Comparison of ENCODE assay signal across 10 cellular contexts in genomic region chr11:10581481-10582019, GRCh38. TPM values are rescaled to one million over a fixed set of nuclear protein-coding genes. Genes with fewer than 3 reads are reported as not detected.
DNase-seq lines count a peak whose midpoint lies in the region; ATAC-seq, FAIRE-seq and TF ChIP-seq lines count a peak whose summit lies in the region.
"Had no signal": no experiment of that assay in that cellular context is flagged by ENCODE, and none has a peak within 500 bp of the region (broad histone marks: within the 10 kb centered on the region; RNA-seq: fewer than 3 reads in every experiment).

No MANE protein-coding gene starts in this region.

- no peak overlapping the region for H3K4me3 ChIP-seq in suprapubic skin

- TF ChIP-seq EP300 in suprapubic skin (IDR thresholded peaks at IDR 0.05) = no peak

- H3K36me3 Mint-ChIP-seq in IgD-negative memory B cell (no peaks in the 10 kb centered on the region), activated B cell treated with CpG ODN at 0.5 μM for 24 hours (ENCODE audit: low read depth) (no peaks in the 10 kb centered on the region)

- peak overlapping the region; percentile 49 for H3K27ac ChIP-seq in suprapubic skin

- ATAC-seq in activated B cell treated with CpG ODN at 0.5 μM for 24 hours (ENCODE audit: low read depth) = peak; percentile 66
- no peak for ATAC-seq in GM18858 (IDR thresholded peaks at IDR 0.05; ENCODE audit: unreplicated experiment)
- no peak for ATAC-seq in HG02852 (IDR thresholded peaks at IDR 0.05; ENCODE audit: unreplicated experiment)

- H3K27me3 ChIP-seq in suprapubic skin = no peaks in the 10 kb centered on the region

- H3K9me3 Mint-ChIP-seq in IgD-negative memory B cell = no peaks in the 10 kb centered on the region
- no peaks in the 10 kb centered on the region for H3K9me3 Mint-ChIP-seq in activated B cell treated with CpG ODN at 0.5 μM for 24 hours

- FAIRE-seq in RCC 7860 (lab: Jason Lieb, UNC) = no peak
- FAIRE-seq: endometrium had no signal

- no peaks in the 10 kb centered on the region for H3K9me3 ChIP-seq in suprapubic skin

- H3K27ac Mint-ChIP-seq in IgD-negative memory B cell (peak overlapping the region in 2 of 3 donors; percentile 81 to 82), activated B cell treated with CpG ODN at 0.5 μM for 24 hours (peak overlapping the region; percentile 80)

- H3K4me1 ChIP-seq in suprapubic skin = peaks cover 9% of the 10 kb centered on the region

- TF ChIP-seq CTCF in activated B cell treated with CpG ODN at 0.5 μM for 24 hours (IDR thresholded peaks at IDR 0.05) (no peak), suprapubic skin (IDR thresholded peaks at IDR 0.05) (no peak)

- H3K4me1 Mint-ChIP-seq in IgD-negative memory B cell (peaks cover 38 to 56% (median 53%) of the 10 kb centered on the region in 3 donors), activated B cell treated with CpG ODN at 0.5 μM for 24 hours (peaks cover 72% of the 10 kb centered on the region)

- CTCF ChIA-PET in activated B cell treated with CpG ODN at 0.5 μM for 24 hours (lab: Charles Lee) = interaction anchor here (1.4 kb wide), 2 partner anchors 9 to 65 kb away, joined by 4 read pairs; no protein-coding TSS in a partner anchor

- no peak for TF ChIP-seq POLR2A in suprapubic skin (IDR thresholded peaks at IDR 0.05)

- intact Hi-C loops in activated B cell treated with CpG ODN at 0.5 μM for 24 hours (cut with micrococcal nuclease) = loop anchor here (2.0 kb wide), 1 partner anchor 25 kb away; no protein-coding TSS in a partner anchor

- DNase-seq in activated B cell treated with CpG ODN at 0.5 μM for 24 hours (no peak), islet precursor cell (peak; percentile 50), suprapubic skin (ENCODE audit: low spot score in 2 of 2) (no peak), RCC 7860 (ENCODE audit: low spot score) (no peak), DMS153 (lab: John Stamatoyannopoulos, UW) (no peak)
- DNase-seq: T-helper 9 cell had no signal

- 61% methylated on average over 4 of the region's 4 CpGs for WGBS in suprapubic skin

- H3K27me3 Mint-ChIP-seq in IgD-negative memory B cell (no peaks in the 10 kb centered on the region), activated B cell treated with CpG ODN at 0.5 μM for 24 hours (no peaks in the 10 kb centered on the region)

- H3K36me3 ChIP-seq in suprapubic skin = peaks cover 4% of the 10 kb centered on the region

- POLR2A ChIA-PET in activated B cell treated with CpG ODN at 0.5 μM for 24 hours (lab: Charles Lee) = interaction anchor here (1.0 kb wide), 1 partner anchor 40 kb away, joined by 3 read pairs; the partner anchor contains the start of gene RNF141

- H3K4me3 Mint-ChIP-seq in IgD-negative memory B cell = peak overlapping the region in 2 of 4 donors; percentile 34 to 93
- no peak overlapping the region for H3K4me3 Mint-ChIP-seq in activated B cell treated with CpG ODN at 0.5 μM for 24 hours

RNA-seq across cellular contexts. Expression of gene LYVE1, which starts 13.1 kb away (rescaled TPM):
- 0.10 TPM for polyA plus RNA-seq in IgD-negative memory B cell
- not detected in 2 replicates for total RNA-seq in activated B cell treated with CpG ODN at 0.5 μM for 24 hours
- total RNA-seq in suprapubic skin = 10 to 100 TPM in 2 of 4 donors, 1 to 10 TPM in 2; 3.9 to 17.0 (median 11.1) TPM

RNA-seq across cellular contexts. Expression of gene RNF141, which starts 40.6 kb away (rescaled TPM):
- 73.6 TPM for polyA plus RNA-seq in IgD-negative memory B cell
- total RNA-seq in activated B cell treated with CpG ODN at 0.5 μM for 24 hours (32.8 and 36.9 TPM in 2 replicates), suprapubic skin (10 to 100 TPM; 68.2 to 83.4 (median 73.7) TPM)
